Comparison of ENCODE assay signal across 18 cellular contexts in the genomic region with DNA sequence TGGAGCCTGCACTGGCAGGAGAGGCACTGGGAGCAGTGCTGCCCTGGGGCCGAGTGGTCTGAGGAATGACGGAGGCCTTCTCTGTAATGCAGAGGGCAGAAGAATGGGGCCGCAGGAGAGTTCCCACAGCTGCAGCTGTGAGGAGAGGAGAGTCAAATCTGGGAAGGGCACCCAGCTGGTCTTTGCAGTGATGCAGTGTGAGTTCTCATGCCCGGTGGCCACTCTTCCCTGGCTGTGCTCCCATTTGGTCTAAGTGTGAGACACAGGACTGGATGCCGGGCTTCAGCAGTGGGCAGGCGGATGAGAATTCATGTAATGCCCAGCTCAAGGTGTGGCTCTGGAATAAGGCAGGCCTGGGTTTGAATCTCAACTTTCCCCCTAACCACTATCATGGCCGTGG.
A peak's percentile ranks its signal among the peaks of the same experiment; 100 is the strongest.
DNase-seq lines count a peak whose midpoint lies in the region; TF ChIP-seq lines count a peak whose summit lies in the region.
"Had no signal": no experiment of that assay in that cellular context is flagged by ENCODE, and none has a peak within 500 bp of the region (broad histone marks: within the 10 kb centered on the region; RNA-seq: fewer than 3 reads in every experiment).

No MANE protein-coding gene starts in this region.

- no peak overlapping the region for H2AFZ ChIP-seq in neuronal stem cell (ENCODE audit: low read length)

- H3K27me3 ChIP-seq in WERI-Rb-1 (ENCODE audit: insufficient read depth, low read depth, severe bottlenecking): no peaks in the 10 kb centered on the region
- no peaks in the 10 kb centered on the region for H3K27me3 ChIP-seq in neuronal stem cell (ENCODE audit: control insufficient read depth in 3 of 3, insufficient read depth in 3 of 3, low read depth in 1 of 3, low read length in 3 of 3)
- no peaks in the 10 kb centered on the region for H3K27me3 ChIP-seq in stomach
- H3K27me3 ChIP-seq: BLaER1 had no signal

- no peak for TF ChIP-seq POLR2A in stomach (IDR thresholded peaks at IDR 0.05)

- no peak overlapping the region for H2BK12ac ChIP-seq in neuronal stem cell (ENCODE audit: low read length)

- H4K91ac ChIP-seq in neuronal stem cell (ENCODE audit: low read depth, low read length, poor library complexity): no peak overlapping the region

- H3K4me1 ChIP-seq in neuronal stem cell (ENCODE audit: control insufficient read depth in 2 of 2, insufficient read depth in 1 of 2, low read depth in 1 of 2, low read length in 2 of 2) (no peaks in the 10 kb centered on the region), stomach (peaks cover 0 to 37% (median 2%) of the 10 kb centered on the region in 4 donors)
- H3K4me1 ChIP-seq: BLaER1, HAP-1 had no signal

- H3K4ac ChIP-seq in neuronal stem cell (ENCODE audit: low read length): no peak overlapping the region

- intact Hi-C loops in stomach (cut with DNase I; ENCODE audit: low total_unique reads): no loop called here

- TF ChIP-seq EP300 in stomach (IDR thresholded peaks at IDR 0.05): no peak

- no peak overlapping the region for H3K27ac ChIP-seq in WERI-Rb-1
- H3K27ac ChIP-seq in neuronal stem cell (replicated peaks; ENCODE audit: low read length): no peak overlapping the region
- H3K27ac ChIP-seq in stomach: peak overlapping the region in 1 of 5 donors; percentile 89
- H3K27ac ChIP-seq: BLaER1 had no signal

- H3K9ac ChIP-seq in neuronal stem cell (ENCODE audit: low read depth, low read length, poor library complexity): no peak overlapping the region
- H3K9ac ChIP-seq: BLaER1 had no signal

- no peak for TF ChIP-seq CTCF in WERI-Rb-1 (IDR thresholded peaks at IDR 0.05; ENCODE audit: low read depth, low read length)
- no peak for TF ChIP-seq CTCF in stomach (IDR thresholded peaks at IDR 0.05)

- H2BK5ac ChIP-seq in neuronal stem cell (ENCODE audit: low read length): no peak overlapping the region

- peak overlapping the region; percentile 4 for H2BK15ac ChIP-seq in neuronal stem cell (ENCODE audit: low read length)

- no peak overlapping the region for H3K4me2 ChIP-seq in neuronal stem cell (ENCODE audit: insufficient read depth, low read length, poor library complexity, severe bottlenecking)
- H3K4me2 ChIP-seq: BLaER1 had no signal

- DNase-seq in activated CD8-positive, alpha-beta memory T cell treated with anti-CD3 and anti-CD28 coated beads, Interleukin-2, amount 50 U/mL, for 48 hours: peak; percentile 13
- no peak for DNase-seq in activated CD8-positive, alpha-beta memory T cell treated with anti-CD3 and anti-CD28 coated beads, Interleukin-2, amount 50 U/mL, for 4 hours
- DNase-seq in WERI-Rb-1 (peak; percentile 4), neuronal stem cell (ENCODE audit: low spot score) (no peak), stomach (peak; percentile 20), GF-D8 (lab: John Stamatoyannopoulos, UW) (no peak), NCI-H526 (lab: John Stamatoyannopoulos, UW) (no peak), NCI-H226 (no peak)
- DNase-seq: CD8-positive, alpha-beta memory T cell; DND-41; GDM1; NCI-H1417 treated with DMSO at 0.1 percent for 48 hours; NCI-H1930; NCI-H2171; NCI-H82; PC-3 had no signal

- H3K79me1 ChIP-seq in neuronal stem cell (ENCODE audit: low read depth, low read length): no peaks in the 10 kb centered on the region

- H2BK120ac ChIP-seq in neuronal stem cell (ENCODE audit: low read depth, low read length): no peak overlapping the region

- H3K23ac ChIP-seq in neuronal stem cell (ENCODE audit: low read depth, low read length, poor library complexity): no peak overlapping the region

- no peak overlapping the region for H4K8ac ChIP-seq in neuronal stem cell (ENCODE audit: low read depth, low read length)

- H3K9me3 ChIP-seq in WERI-Rb-1 (ENCODE audit: severe bottlenecking): peaks cover 13% of the 10 kb centered on the region
- H3K9me3 ChIP-seq in neuronal stem cell (replicated peaks in 1 of 2; ENCODE audit: control insufficient read depth in 2 of 2, insufficient read depth in 1 of 2, low read depth in 1 of 2, low read length in 2 of 2): peaks cover 2 to 40% of the 10 kb centered on the region in 2 donors
- peaks cover 0 to 16% (median 4%) of the 10 kb centered on the region in 4 donors for H3K9me3 ChIP-seq in stomach
- H3K9me3 ChIP-seq: HAP-1 had no signal

- WGBS in neuronal stem cell (ENCODE audit: extremely low coverage in 2 of 2, insufficient read length in 2 of 2, insufficient replicate concordance in 1 of 2), 2 donors: no CpG with 5 or more reads among the region's 7 CpGs
- 83 to 96% (median 88%) methylated on average over 6 to 7 of the region's 7 CpGs for WGBS in stomach, 5 donors

- H3K36me3 ChIP-seq in WERI-Rb-1 (no peaks in the 10 kb centered on the region), neuronal stem cell (replicated peaks in 1 of 2; ENCODE audit: control insufficient read depth in 2 of 2, insufficient read depth in 2 of 2, low read length in 2 of 2) (no peaks in the 10 kb centered on the region), stomach (no peaks in the 10 kb centered on the region)
- H3K36me3 ChIP-seq: BLaER1, HAP-1 had no signal

- no peak overlapping the region for H3K14ac ChIP-seq in neuronal stem cell (ENCODE audit: low read length)

- H3K4me3 ChIP-seq in WERI-Rb-1 (ENCODE audit: low read depth, low read length) (no peak overlapping the region), neuronal stem cell (ENCODE audit: low read length in 2 of 2) (no peak overlapping the region), stomach (no peak overlapping the region)
- H3K4me3 ChIP-seq: BLaER1, HAP-1 had no signal

- H3K18ac ChIP-seq in neuronal stem cell (ENCODE audit: low read length): peak overlapping the region; percentile 67

- H2AK5ac ChIP-seq in neuronal stem cell (ENCODE audit: low read depth, low read length): no peak overlapping the region

Comparison
In these comparisons a context has a peak if more than half of its experiments do, and no peak if none do; other contexts are left out.
1. DNase-seq: peak in activated CD8-positive, alpha-beta memory T cell treated with anti-CD3 and anti-CD28 coated beads, Interleukin-2, amount 50 U/mL, for 48 hours (single experiment), WERI-Rb-1 (single experiment) and stomach (single experiment); none in activated CD8-positive, alpha-beta memory T cell treated with anti-CD3 and anti-CD28 coated beads, Interleukin-2, amount 50 U/mL, for 4 hours (single experiment), neuronal stem cell (single experiment), GF-D8 (single experiment), NCI-H526 (0 of 2) and NCI-H226 (single experiment).